1 cellular context compared by ENCODE assay signal in genomic region chrX:73850124-73851013, GRCh38.
TF ChIP-seq lines count a peak whose summit lies in the region.

No MANE protein-coding gene starts in this region.

TF ChIP-seq in A549, 52 proteins besides CTCF, POLR2A, EP300 and RAD21 (continued from another document):
- TF ChIP-seq REST (IDR thresholded peaks at IDR 0.05) (no peak), ESRRA (IDR thresholded peaks at IDR 0.05; ENCODE audit: borderline replicate concordance, low read length) (no peak)
